9 cellular contexts compared by ENCODE assay signal in the genomic region with DNA sequence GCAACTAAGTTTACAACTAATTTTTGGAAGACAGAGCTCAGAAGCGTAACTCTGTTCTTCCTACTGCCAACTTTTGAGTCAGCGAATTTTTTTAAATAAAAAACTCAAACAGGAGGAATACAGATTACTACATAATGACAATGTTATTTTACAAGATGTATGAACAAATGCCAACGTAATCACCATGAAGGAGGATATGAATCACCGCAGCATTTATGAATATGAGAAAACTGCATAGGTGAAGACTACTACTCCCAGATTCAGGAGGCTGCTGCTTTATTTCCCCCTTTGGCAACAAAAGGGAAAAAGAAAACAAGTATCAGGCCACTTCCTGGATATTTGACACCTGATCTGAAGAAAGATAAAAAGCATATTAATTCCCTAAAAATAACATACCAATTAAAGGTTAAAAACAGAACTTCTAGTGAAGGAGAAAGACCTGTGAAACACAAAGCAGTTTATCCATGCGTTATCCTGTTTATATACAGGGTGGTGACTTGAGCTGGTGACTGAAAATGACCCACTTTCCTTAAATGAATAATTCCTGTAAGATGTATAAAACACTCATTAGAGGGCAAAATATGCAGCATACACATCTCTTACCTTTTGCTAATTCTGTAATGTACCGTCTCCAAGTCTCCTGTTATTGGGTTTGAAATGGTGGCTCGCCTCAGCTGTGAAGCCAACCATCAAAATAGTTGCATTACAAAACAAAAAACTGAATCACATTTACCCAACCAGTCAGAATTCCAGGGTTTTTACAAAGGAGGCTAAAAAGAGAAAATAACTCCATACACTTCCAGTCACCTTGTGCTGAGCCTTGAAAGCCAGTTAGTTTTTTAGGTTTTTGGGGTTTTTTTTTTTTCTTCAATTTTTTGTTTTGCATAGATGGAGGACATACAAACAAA. TPM values are rescaled to one million over a fixed set of nuclear protein-coding genes. Genes with fewer than 3 reads are reported as not detected.
DNase-seq lines count a peak whose midpoint lies in the region; ATAC-seq lines count a peak whose summit lies in the region.
"Had no signal": no experiment of that assay in that cellular context is flagged by ENCODE, and none has a peak within 500 bp of the region (broad histone marks: within the 10 kb centered on the region; RNA-seq: fewer than 3 reads in every experiment).

No MANE protein-coding gene starts in this region.

- no peak overlapping the region for H3K4me2 ChIP-seq in neuronal stem cell (ENCODE audit: insufficient read depth, low read length, poor library complexity, severe bottlenecking)

- no peak overlapping the region for H3K14ac ChIP-seq in neuronal stem cell (ENCODE audit: low read length)

- no peak overlapping the region for H3K27ac Mint-ChIP-seq in stimulated activated naive B cell treated with anti-CD40 and anti-IgM and Interleukin-4, amounts not matched to agents 10 μg/mL and 1 μg/mL and 100 μg/mL, for 72 hours

- no peak overlapping the region for H2BK120ac ChIP-seq in neuronal stem cell (ENCODE audit: low read depth, low read length)

- no peaks in the 10 kb centered on the region for H3K27me3 Mint-ChIP-seq in stimulated activated naive B cell treated with anti-CD40 and anti-IgM and Interleukin-4, amounts not matched to agents 10 μg/mL and 1 μg/mL and 100 μg/mL, for 72 hours

- H2BK15ac ChIP-seq in neuronal stem cell (ENCODE audit: low read length) = no peak overlapping the region

- H3K4ac ChIP-seq in neuronal stem cell (ENCODE audit: low read length) = no peak overlapping the region

- peaks cover 16 to 17% of the 10 kb centered on the region in 2 donors for H3K36me3 Mint-ChIP-seq in stimulated activated naive B cell treated with anti-CD40 and anti-IgM and Interleukin-4, amounts not matched to agents 10 μg/mL and 1 μg/mL and 100 μg/mL, for 72 hours

- H3K79me1 ChIP-seq in neuronal stem cell (ENCODE audit: low read depth, low read length) = no peaks in the 10 kb centered on the region

- H3K18ac ChIP-seq in neuronal stem cell (ENCODE audit: low read length) = no peak overlapping the region

- H2AFZ ChIP-seq in neuronal stem cell (ENCODE audit: low read length) = no peak overlapping the region

- H3K4me3 ChIP-seq in neuronal stem cell (ENCODE audit: low read length in 2 of 2) = no peak overlapping the region

- no peak overlapping the region for H2BK12ac ChIP-seq in neuronal stem cell (ENCODE audit: low read length)

- no peaks in the 10 kb centered on the region for H3K4me1 ChIP-seq in neuronal stem cell (ENCODE audit: control insufficient read depth in 2 of 2, insufficient read depth in 1 of 2, low read depth in 1 of 2, low read length in 2 of 2)

- no peak overlapping the region for H3K4me3 Mint-ChIP-seq in stimulated activated naive B cell treated with anti-CD40 and anti-IgM and Interleukin-4, amounts not matched to agents 10 μg/mL and 1 μg/mL and 100 μg/mL, for 72 hours

- H2AK5ac ChIP-seq in neuronal stem cell (ENCODE audit: low read depth, low read length) = no peak overlapping the region

- no peaks in the 10 kb centered on the region for H3K9me3 Mint-ChIP-seq in stimulated activated naive B cell treated with anti-CD40 and anti-IgM and Interleukin-4, amounts not matched to agents 10 μg/mL and 1 μg/mL and 100 μg/mL, for 72 hours

- peak; percentile 19 for DNase-seq in HS-27A (ENCODE audit: low read depth)
- DNase-seq in astrocyte of the hippocampus (ENCODE audit: low read depth, low spot score) = peak; percentile 48
- peak; percentile 31 for DNase-seq in hepatic stellate cell (ENCODE audit: low spot score)
- DNase-seq in stromal cell of bone marrow (ENCODE audit: low read depth) = peak; percentile 89
- no peak for DNase-seq in stimulated activated naive B cell treated with anti-CD40 and anti-IgM and Interleukin-4, amounts not matched to agents 10 μg/mL and 1 μg/mL and 100 μg/mL, for 72 hours
- DNase-seq in neuronal stem cell (ENCODE audit: low spot score) = no peak
- no peak for DNase-seq in NCI-H82 treated with DMSO at 0.1 percent for 48 hours (lab: John Stamatoyannopoulos, UW; ENCODE audit: unreplicated experiment)
- DNase-seq: activated gamma-delta T cell had no signal

- H3K9ac ChIP-seq in neuronal stem cell (ENCODE audit: low read depth, low read length, poor library complexity) = no peak overlapping the region

- H2BK5ac ChIP-seq in neuronal stem cell (ENCODE audit: low read length) = no peak overlapping the region

- no peak overlapping the region for H4K8ac ChIP-seq in neuronal stem cell (ENCODE audit: low read depth, low read length)

- H3K23ac ChIP-seq in neuronal stem cell (ENCODE audit: low read depth, low read length, poor library complexity) = no peak overlapping the region

- no peak for ATAC-seq in stimulated activated naive B cell treated with anti-CD40 and anti-IgM and Interleukin-4, amounts not matched to agents 10 μg/mL and 1 μg/mL and 100 μg/mL, for 72 hours (replicated peaks)
- no peak for ATAC-seq in GM19328 (IDR thresholded peaks at IDR 0.05; ENCODE audit: unreplicated experiment)

- H3K9me3 ChIP-seq in neuronal stem cell (replicated peaks in 1 of 2; ENCODE audit: control insufficient read depth in 2 of 2, insufficient read depth in 1 of 2, low read depth in 1 of 2, low read length in 2 of 2) = no peaks in the 10 kb centered on the region

- no peaks in the 10 kb centered on the region for H3K4me1 Mint-ChIP-seq in stimulated activated naive B cell treated with anti-CD40 and anti-IgM and Interleukin-4, amounts not matched to agents 10 μg/mL and 1 μg/mL and 100 μg/mL, for 72 hours

- H4K91ac ChIP-seq in neuronal stem cell (ENCODE audit: low read depth, low read length, poor library complexity) = no peak overlapping the region

- no peaks in the 10 kb centered on the region for H3K27me3 ChIP-seq in neuronal stem cell (ENCODE audit: control insufficient read depth in 3 of 3, insufficient read depth in 3 of 3, low read depth in 1 of 3, low read length in 3 of 3)

- H3K27ac ChIP-seq in neuronal stem cell (replicated peaks; ENCODE audit: low read length) = no peak overlapping the region

- no CpG with 5 or more reads among the region's 7 CpGs for WGBS in neuronal stem cell (ENCODE audit: extremely low coverage in 2 of 2, insufficient read length in 2 of 2, insufficient replicate concordance in 1 of 2), 2 donors

- H3K36me3 ChIP-seq in neuronal stem cell (replicated peaks in 1 of 2; ENCODE audit: control insufficient read depth in 2 of 2, insufficient read depth in 2 of 2, low read length in 2 of 2) = peaks cover 0 to 88% of the 10 kb centered on the region in 2 donors

RNA-seq across cellular contexts. Expression of a gene that starts 52.0 kb away (rescaled TPM):
- 31.1 TPM for polyA plus RNA-seq in neuronal stem cell (2013, experiment 1 of 2)
- 32.5 TPM for polyA plus RNA-seq in neuronal stem cell (2013, experiment 2 of 2)

Comparison
In these comparisons a context has a peak if more than half of its experiments do, and no peak if none do; other contexts are left out.
1. DNase-seq: peak in HS-27A (single experiment), astrocyte of the hippocampus (single experiment), hepatic stellate cell (single experiment) and stromal cell of bone marrow (single experiment); none in stimulated activated naive B cell treated with anti-CD40 and anti-IgM and Interleukin-4, amounts not matched to agents 10 μg/mL and 1 μg/mL and 100 μg/mL, for 72 hours (single experiment), neuronal stem cell (single experiment) and NCI-H82 treated with DMSO at 0.1 percent for 48 hours (single experiment).